In genomic region chr14:34843011-34843554, GRCh38 we compare ENCODE assay signal across 8 cellular contexts. TPM values are rescaled to one million over a fixed set of nuclear protein-coding genes. Genes with fewer than 3 reads are reported as not detected.
DNase-seq lines count a peak whose midpoint lies in the region; ATAC-seq, FAIRE-seq and TF ChIP-seq lines count a peak whose summit lies in the region.

No MANE protein-coding gene starts in this region.

- no peak for TF ChIP-seq POLR2A in GM12878 (IDR thresholded peaks at IDR 0.05; ENCODE audit: low read depth, low read length)

- BruUV-seq in GM12878 (replicated peaks; lab: Mats Ljungman, UMichigan) = TSS peak; percentile 13

- WGBS in GM12878 (ENCODE audit: insufficient coverage, insufficient replicate concordance, low lambda C conversion rate, missing lambda C conversion rate) = 49% methylated on average over 3 of the region's 3 CpGs

- DNase-seq in SIG-M5 treated with dmso at 0.1 percent for 504 hours (lab: John Stamatoyannopoulos, UW; ENCODE audit: unreplicated experiment) = peak; percentile 58
- no peak for DNase-seq in SIG-M5 (lab: John Stamatoyannopoulos, UW)
- DNase-seq in MG63 = peak; percentile 3
- peak; percentile 27 for DNase-seq in GM12878 (ENCODE audit: low read depth, low spot score)
- no peak for DNase-seq in lower lobe of right lung
- no peak for DNase-seq in HuH-7.5 (ENCODE audit: low spot score)
- DNase-seq in ecto neural progenitor cell (ENCODE audit: low spot score) = no peak
- no peak for DNase-seq in D721Med (ENCODE audit: insufficient read length, low spot score)

- H3K36me3 ChIP-seq in MG63 = no peaks in the 10 kb centered on the region; the same call in 1 of the 2 replicates
- H3K36me3 ChIP-seq in GM12878 (ENCODE audit: control insufficient read depth in 2 of 2, insufficient read depth in 2 of 2, low read length in 1 of 2) = peaks cover 0 to 6% of the 10 kb centered on the region in 2 experiments; a peak in 3 of 4 replicates
- H3K36me3 ChIP-seq in lower lobe of right lung = no peaks in the 10 kb centered on the region

- in situ Hi-C loops in GM12878 (cut with MboI) = no loop called here

- H3K27ac ChIP-seq in GM12878 (ENCODE audit: control insufficient read depth, insufficient read depth) (peak overlapping the region; percentile 22), lower lobe of right lung (no peak overlapping the region)

- ATAC-seq in GM12878 (peak; percentile 82), lower lobe of right lung (peak; percentile 49 to 65)

- no peak for TF ChIP-seq EP300 in GM12878 (IDR thresholded peaks at IDR 0.05; ENCODE audit: borderline replicate concordance in 1 of 2, control insufficient read depth in 1 of 2, low read depth in 2 of 2, low read length in 2 of 2)

- H3K9me3 ChIP-seq in MG63 (no peaks in the 10 kb centered on the region), GM12878 (replicated peaks; ENCODE audit: control insufficient read depth, insufficient read depth, low read length) (peaks cover 3% of the 10 kb centered on the region; the same call in 2 of the 3 replicates), lower lobe of right lung (no peaks in the 10 kb centered on the region)

- H3K27me3 ChIP-seq in MG63 (no peaks in the 10 kb centered on the region), GM12878 (replicated peaks in 1 of 2; ENCODE audit: control insufficient read depth in 2 of 2, insufficient read depth in 2 of 2, low read length in 1 of 2) (no peaks in the 10 kb centered on the region), lower lobe of right lung (ENCODE audit: low read depth) (no peaks in the 10 kb centered on the region)

- H3K9ac ChIP-seq in GM12878 (ENCODE audit: control insufficient read depth, insufficient read depth, low read length) = no peak overlapping the region

- SMC1A ChIA-PET in GM12878 (lab: Charles Lee; ENCODE audit: uncharacterized antibody, unreplicated experiment) = interaction anchor here (0.6 to 1.6 kb wide), 4 partner anchors 10 to 106 kb away, joined by 3 to 6 read pairs (median 4); no protein-coding TSS in a partner anchor

- intact Hi-C loops in GM12878 (cut with micrococcal nuclease; ENCODE audit: unreplicated experiment) (no loop called here), lower lobe of right lung (cut with DNase I) (no loop called here)

- H3K4me3 ChIP-seq in MG63 (no peak overlapping the region), GM12878 (no peak overlapping the region), lower lobe of right lung (no peak overlapping the region)

- H3K4me1 ChIP-seq in GM12878 (ENCODE audit: control insufficient read depth, insufficient read depth, low read length) = peaks cover 7% of the 10 kb centered on the region
- H3K4me1 ChIP-seq in lower lobe of right lung = peaks cover 14% of the 10 kb centered on the region

- TF ChIP-seq CTCF in GM12878 (IDR thresholded peaks at IDR 0.05 in 2 of 3, conservative IDR thresholded peaks at IDR 0.05 in 1 of 3; ENCODE audit: control insufficient read depth in 2 of 3, extremely low read depth in 1 of 3, insufficient read depth in 1 of 3, low read depth in 3 of 3, low read length in 3 of 3) (no peak), lower lobe of right lung (IDR thresholded peaks at IDR 0.05) (no peak), D721Med (IDR thresholded peaks at IDR 0.05; ENCODE audit: insufficient read depth, missing control alignments) (no peak)

- RAD21 ChIA-PET in GM12878 (lab: Charles Lee; ENCODE audit: unreplicated experiment) = no interaction called here

- POLR2A ChIA-PET in GM12878 (lab: Charles Lee) = interaction anchor here (0.5 to 1.7 kb wide), 2 partner anchors 9 to 29 kb away, joined by 4 to 7 read pairs; no protein-coding TSS in a partner anchor

- H2AFZ ChIP-seq in GM12878 (ENCODE audit: control insufficient read depth, low read depth, low read length) = no peak overlapping the region

- H3K79me2 ChIP-seq in GM12878 (ENCODE audit: control insufficient read depth, insufficient read depth, low read length) = peaks cover 4% of the 10 kb centered on the region

- H3K4me2 ChIP-seq in GM12878 (ENCODE audit: control insufficient read depth, insufficient read depth) = peak overlapping the region; percentile 28; the same call in 1 of the 2 replicates

- TF ChIP-seq RAD21 in GM12878 (IDR thresholded peaks at IDR 0.05; ENCODE audit: insufficient read depth, low read depth, low read length) = no peak

- FAIRE-seq in GM12878 (lab: Jason Lieb, UNC) = no peak
- no peak for FAIRE-seq in D721Med (lab: Jason Lieb, UNC)

- no peaks in the 10 kb centered on the region for H4K20me1 ChIP-seq in GM12878 (ENCODE audit: control insufficient read depth, insufficient read depth)

- CTCF ChIA-PET in GM12878 (lab: Yijun Ruan, JAX) = interaction anchor here (0.6 to 1.3 kb wide), 2 partner anchors 12 to 533 kb away, joined by 3 to 4 read pairs; no protein-coding TSS in a partner anchor

TF ChIP-seq in GM12878, 131 proteins besides CTCF, POLR2A, EP300 and RAD21 (continues in another document):
- TF ChIP-seq JUNB (IDR thresholded peaks at IDR 0.05) = peak; percentile 82
- TF ChIP-seq SIN3A (IDR thresholded peaks at IDR 0.05; ENCODE audit: low read depth, low read length) = no peak
- no peak for TF ChIP-seq MXI1 (IDR thresholded peaks at IDR 0.05; ENCODE audit: low read depth, low read length)
- TF ChIP-seq NBN (IDR thresholded peaks at IDR 0.05) = no peak
- TF ChIP-seq ZNF384 (IDR thresholded peaks at IDR 0.05; ENCODE audit: borderline replicate concordance, low read depth, low read length) = peak; percentile 69
- no peak for TF ChIP-seq SIX5 (IDR thresholded peaks at IDR 0.05; ENCODE audit: low read depth, low read length, severe bottlenecking)
- no peak for TF ChIP-seq ETV6 (conservative IDR thresholded peaks at IDR 0.05 in 1 of 2, IDR thresholded peaks at IDR 0.05 in 1 of 2; ENCODE audit: borderline replicate concordance in 1 of 2, low read depth in 1 of 2)
- no peak for TF ChIP-seq ZNF24 (IDR thresholded peaks at IDR 0.05)
- no peak for TF ChIP-seq PAX8 (IDR thresholded peaks at IDR 0.05)
- TF ChIP-seq KDM1A (IDR thresholded peaks at IDR 0.05; ENCODE audit: borderline replicate concordance) = no peak
- no peak for TF ChIP-seq GABPA (IDR thresholded peaks at IDR 0.05; ENCODE audit: low read depth)
- TF ChIP-seq SRF (IDR thresholded peaks at IDR 0.05; ENCODE audit: low read depth in 2 of 2, low read length in 2 of 2) = no peak
- TF ChIP-seq ATF3 (IDR thresholded peaks at IDR 0.05; ENCODE audit: borderline replicate concordance, extremely low read depth, low read depth, low read length) = no peak
- TF ChIP-seq YY1 (IDR thresholded peaks at IDR 0.05; ENCODE audit: low read depth, low read length) = no peak
- no peak for TF ChIP-seq NRF1 (conservative IDR thresholded peaks at IDR 0.05; ENCODE audit: low read depth, low read length)
- TF ChIP-seq, protein P1, sequence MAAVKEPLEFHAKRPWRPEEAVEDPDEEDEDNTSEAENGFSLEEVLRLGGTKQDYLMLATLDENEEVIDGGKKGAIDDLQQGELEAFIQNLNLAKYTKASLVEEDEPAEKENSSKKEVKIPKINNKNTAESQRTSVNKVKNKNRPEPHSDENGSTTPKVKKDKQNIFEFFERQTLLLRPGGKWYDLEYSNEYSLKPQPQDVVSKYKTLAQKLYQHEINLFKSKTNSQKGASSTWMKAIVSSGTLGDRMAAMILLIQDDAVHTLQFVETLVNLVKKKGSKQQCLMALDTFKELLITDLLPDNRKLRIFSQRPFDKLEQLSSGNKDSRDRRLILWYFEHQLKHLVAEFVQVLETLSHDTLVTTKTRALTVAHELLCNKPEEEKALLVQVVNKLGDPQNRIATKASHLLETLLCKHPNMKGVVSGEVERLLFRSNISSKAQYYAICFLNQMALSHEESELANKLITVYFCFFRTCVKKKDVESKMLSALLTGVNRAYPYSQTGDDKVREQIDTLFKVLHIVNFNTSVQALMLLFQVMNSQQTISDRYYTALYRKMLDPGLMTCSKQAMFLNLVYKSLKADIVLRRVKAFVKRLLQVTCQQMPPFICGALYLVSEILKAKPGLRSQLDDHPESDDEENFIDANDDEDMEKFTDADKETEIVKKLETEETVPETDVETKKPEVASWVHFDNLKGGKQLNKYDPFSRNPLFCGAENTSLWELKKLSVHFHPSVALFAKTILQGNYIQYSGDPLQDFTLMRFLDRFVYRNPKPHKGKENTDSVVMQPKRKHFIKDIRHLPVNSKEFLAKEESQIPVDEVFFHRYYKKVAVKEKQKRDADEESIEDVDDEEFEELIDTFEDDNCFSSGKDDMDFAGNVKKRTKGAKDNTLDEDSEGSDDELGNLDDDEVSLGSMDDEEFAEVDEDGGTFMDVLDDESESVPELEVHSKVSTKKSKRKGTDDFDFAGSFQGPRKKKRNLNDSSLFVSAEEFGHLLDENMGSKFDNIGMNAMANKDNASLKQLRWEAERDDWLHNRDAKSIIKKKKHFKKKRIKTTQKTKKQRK (IDR thresholded peaks at IDR 0.05; ENCODE audit: low read depth, low read length) = no peak
- TF ChIP-seq NFXL1 (IDR thresholded peaks at IDR 0.05; ENCODE audit: borderline replicate concordance) = no peak
- TF ChIP-seq RAD51 (IDR thresholded peaks at IDR 0.05) = 0 out of 2 replicates have a peak, but pooled peaks have one; percentile 21
- no peak for TF ChIP-seq CBFB (IDR thresholded peaks at IDR 0.05; ENCODE audit: low read depth)

RNA-seq across cellular contexts. Expression of gene BAZ1A, which starts 32.1 kb away (rescaled TPM):
- 20.4 and 21.8 TPM in 2 replicates for total RNA-seq in MG63 (2014; rRNA removed; shearing (Covaris generic); ENCODE audit: low replicate concordance)
- total RNA-seq in GM12878 (2013; cell fraction: nucleolus; rRNA removed) = 105 and 106 TPM in 2 replicates
- 61.6 and 67.1 TPM in 2 replicates for total RNA-seq in GM12878 (2014; rRNA removed)
- total RNA-seq in GM12878 (2014; rRNA removed; fragmentation: Illumina TruSeq; extraction: Trizol) = 89.9 and 96.5 TPM in 2 replicates
- total RNA-seq in GM12878 (2021) = 46.9 and 48.0 TPM in 2 replicates
- polyA plus RNA-seq in GM12878 (2011; ENCODE audit: low read depth) = 18.3 TPM
- polyA plus RNA-seq in GM12878 (2011; rRNA removed) = 53.5 and 80.6 TPM in 2 replicates
- polyA plus RNA-seq in GM12878 (2011; cell fraction: cytosol; rRNA removed) = 15.3 and 22.6 TPM in 2 replicates
- polyA plus RNA-seq in GM12878 (2011; cell fraction: nucleus; rRNA removed) = 36.8 and 50.4 TPM in 2 replicates
- 24.1 and 28.8 TPM in 2 replicates for polyA plus RNA-seq in GM12878 (2012)
- 76.7 and 125 TPM in 2 replicates for polyA plus RNA-seq in GM12878 (2014; fragmentation: Illumina TruSeq; extraction: Trizol)
- 10 to 100 TPM; 38.5 to 39.9 TPM for polyA plus RNA-seq in GM12878 (2014; fragmentation: Nextera tagmentation; extraction: Ambion mirVana)
- polyA plus RNA-seq in GM12878 (2014; rRNA removed) = 44.4 and 57.3 TPM in 2 replicates
- polyA plus RNA-seq in GM12878 (2016; fragmentation: Nextera tagmentation; extraction: Ambion mirVana) = 10 to 100 TPM; 34.3 to 38.8 TPM
- polyA minus RNA-seq in GM12878 (2011; rRNA and poly(A)+ RNA removed) = 35.4 and 47.5 TPM in 2 replicates
- polyA minus RNA-seq in GM12878 (2011; cell fraction: cytosol; rRNA and poly(A)+ RNA removed) = 29.5 and 34.0 TPM in 2 replicates
- polyA minus RNA-seq in GM12878 (2011; cell fraction: nucleus; rRNA and poly(A)+ RNA removed) = 13.9 and 29.7 TPM in 2 replicates
- total RNA-seq in lower lobe of right lung = 43.5 TPM

Comparison
In these comparisons a context has a peak if more than half of its experiments do, and no peak if none do; other contexts are left out.
1. DNase-seq: peak in SIG-M5 treated with dmso at 0.1 percent for 504 hours (single experiment), MG63 (single experiment) and GM12878 (single experiment); none in SIG-M5 (single experiment), lower lobe of right lung (single experiment), HuH-7.5 (single experiment), ecto neural progenitor cell (single experiment) and D721Med (single experiment).